In the genomic region with DNA sequence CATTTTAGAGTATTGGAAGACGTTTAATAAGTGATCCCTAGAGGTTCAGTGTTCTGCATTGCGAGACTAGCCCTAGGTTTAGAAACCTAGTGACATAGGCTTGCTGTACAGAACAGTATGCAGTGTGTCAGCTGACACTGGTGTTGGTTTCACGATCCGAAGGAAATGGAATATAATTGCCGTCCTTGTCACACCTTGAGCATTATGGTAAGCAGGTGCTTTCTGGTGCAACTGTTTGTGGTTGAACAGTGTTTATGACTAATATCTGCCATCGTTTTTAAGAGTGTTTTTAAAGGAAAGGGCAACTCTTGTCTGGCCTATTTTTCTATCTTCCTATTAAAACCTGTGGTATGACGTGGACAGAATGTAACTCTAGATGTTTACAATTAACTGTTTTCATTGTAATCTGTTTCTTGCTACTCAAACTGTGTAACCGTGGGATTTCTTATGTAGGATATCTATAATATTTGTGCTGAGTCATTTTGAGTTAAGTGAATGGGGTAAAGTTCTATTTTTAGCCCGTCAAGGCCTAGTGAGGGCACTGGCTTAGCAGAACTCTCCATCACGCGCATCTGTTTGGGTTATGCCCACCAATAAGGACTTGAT, we compare ENCODE assay signal across 8 cellular contexts. TPM values are rescaled to one million over a fixed set of nuclear protein-coding genes. Genes with fewer than 3 reads are reported as not detected.
A peak's percentile ranks its signal among the peaks of the same experiment; 100 is the strongest.
DNase-seq lines count a peak whose midpoint lies in the region; ATAC-seq, FAIRE-seq and TF ChIP-seq lines count a peak whose summit lies in the region.

No MANE protein-coding gene starts in this region.

- TF ChIP-seq CTCF in GM20000 (IDR thresholded peaks at IDR 0.05; ENCODE audit: extremely low read depth, missing control alignments) (no peak), WTC11 (IDR thresholded peaks at IDR 0.05) (no peak), thoracic aorta (IDR thresholded peaks at IDR 0.05) (no peak), omental fat pad (IDR thresholded peaks at IDR 0.05) (no peak), kidney (IDR thresholded peaks at IDR 0.05; ENCODE audit: borderline replicate concordance, extremely low read depth, insufficient read depth) (no peak)

- no peaks in the 10 kb centered on the region for H3K27me3 Mint-ChIP-seq in WTC11 (ENCODE audit: low read depth)

- H3K4me3 Mint-ChIP-seq in WTC11, result no peak overlapping the region

- peak; percentile 20 for DNase-seq in GM12892 (ENCODE audit: insufficient read length)
- DNase-seq in GM20000 (ENCODE audit: low spot score), result peak; percentile 71
- DNase-seq in WTC11 (ENCODE audit: low spot score), result no peak
- peak; percentile 15 for DNase-seq in germinal center (ENCODE audit: low spot score)
- no peak for DNase-seq in thoracic aorta (ENCODE audit: low spot score)
- no peak for DNase-seq in omental fat pad (ENCODE audit: low spot score)
- no peak for DNase-seq in kidney

- TF ChIP-seq POLR2A in GM12892 (IDR thresholded peaks at IDR 0.05; ENCODE audit: low read depth, low read length), result 0 out of 2 replicates have a peak, but pooled peaks have one; percentile 20

- peak; percentile 96 for ATAC-seq in HG03520 (IDR thresholded peaks at IDR 0.05; ENCODE audit: unreplicated experiment)
- ATAC-seq in WTC11, result no peak
- ATAC-seq in thoracic aorta (ENCODE audit: insufficient number of reproducible peaks, low FRiP score, low read depth), result peak; percentile 59
- ATAC-seq in omental fat pad (ENCODE audit: low FRiP score), result no peak

- H3K9ac ChIP-seq in kidney (ENCODE audit: low read length in 2 of 2), result no peak overlapping the region

- H3K9me3 Mint-ChIP-seq in WTC11, result peaks cover 17% of the 10 kb centered on the region

- peak overlapping the region; percentile 14; the same call in 1 of the 2 replicates for H3K27ac Mint-ChIP-seq in WTC11

- peak overlapping the region; percentile 31 to 44 for H3K27ac ChIP-seq in thoracic aorta
- H3K27ac ChIP-seq in kidney (ENCODE audit: low read depth in 2 of 2, low read length in 2 of 2), result peak overlapping the region in 1 of 2 donors; percentile 18

- H3K4me1 Mint-ChIP-seq in WTC11, result peaks cover 12% of the 10 kb centered on the region

- H3K36me3 ChIP-seq in thoracic aorta (peaks cover 10% of the 10 kb centered on the region), kidney (ENCODE audit: control insufficient read depth in 1 of 2, insufficient read depth in 2 of 2, low read length in 2 of 2) (peaks cover 8 to 19% of the 10 kb centered on the region in 2 donors)

- POLR2A ChIA-PET in WTC11 (lab: Charles Lee), result no interaction called here

- no peak overlapping the region for H3K4me3 ChIP-seq in thoracic aorta
- H3K4me3 ChIP-seq in kidney (ENCODE audit: low read length in 2 of 2), result no peak overlapping the region

- intact Hi-C loops in kidney (cut with DNase I), result no loop called here

- H3K9me3 ChIP-seq in thoracic aorta (peaks cover 10% of the 10 kb centered on the region), kidney (ENCODE audit: control insufficient read depth in 1 of 2, low read length in 2 of 2) (peaks cover 0 to 8% of the 10 kb centered on the region in 2 donors)

- CTCF ChIA-PET in WTC11 (lab: Charles Lee), result interaction anchor here (0.9 to 1.0 kb wide), 2 partner anchors 9 to 18 kb away, joined by 4 to 5 read pairs; no protein-coding TSS in a partner anchor

- H3K36me3 Mint-ChIP-seq in WTC11, result peaks cover 29% of the 10 kb centered on the region

- FAIRE-seq in GM12892 (lab: Jason Lieb, UNC), result peak; percentile 91
- no peak for FAIRE-seq in kidney (lab: Jason Lieb, UNC)

- H3K4me1 ChIP-seq in thoracic aorta (ENCODE audit: control insufficient read depth in 1 of 2, low read depth in 2 of 2) (peaks cover 6 to 23% of the 10 kb centered on the region in 2 donors), kidney (ENCODE audit: control insufficient read depth in 1 of 2, insufficient read depth in 1 of 2, low read depth in 1 of 2, low read length in 2 of 2) (peaks cover 0 to 6% of the 10 kb centered on the region in 2 donors)

- H3K27me3 ChIP-seq in thoracic aorta (replicated peaks; ENCODE audit: insufficient read depth), result no peaks in the 10 kb centered on the region

TF ChIP-seq in WTC11, 78 proteins besides CTCF, POLR2A, EP300 and RAD21:
- TF ChIP-seq MYBL2 (CRISPR knock-in tag; IDR thresholded peaks at IDR 0.05) (no peak), SP1 (CRISPR knock-in tag; conservative IDR thresholded peaks at IDR 0.05) (no peak), RELA (CRISPR knock-in tag; IDR thresholded peaks at IDR 0.05; ENCODE audit: borderline replicate concordance) (no peak), FOXK1 (CRISPR knock-in tag; IDR thresholded peaks at IDR 0.05) (no peak), KAT7 (CRISPR knock-in tag; IDR thresholded peaks at IDR 0.05; ENCODE audit: borderline replicate concordance) (no peak), ZNF219 (CRISPR knock-in tag; IDR thresholded peaks at IDR 0.05; ENCODE audit: borderline replicate concordance) (no peak), TP53 (CRISPR knock-in tag; IDR thresholded peaks at IDR 0.05) (no peak), ZBTB21 (CRISPR knock-in tag; IDR thresholded peaks at IDR 0.05; ENCODE audit: borderline replicate concordance) (no peak), GABPB1 (CRISPR knock-in tag; IDR thresholded peaks at IDR 0.05) (no peak), ZNF121 (CRISPR knock-in tag; IDR thresholded peaks at IDR 0.05) (no peak), JAZF1 (CRISPR knock-in tag; IDR thresholded peaks at IDR 0.05) (no peak)
- TF ChIP-seq, protein P1, sequence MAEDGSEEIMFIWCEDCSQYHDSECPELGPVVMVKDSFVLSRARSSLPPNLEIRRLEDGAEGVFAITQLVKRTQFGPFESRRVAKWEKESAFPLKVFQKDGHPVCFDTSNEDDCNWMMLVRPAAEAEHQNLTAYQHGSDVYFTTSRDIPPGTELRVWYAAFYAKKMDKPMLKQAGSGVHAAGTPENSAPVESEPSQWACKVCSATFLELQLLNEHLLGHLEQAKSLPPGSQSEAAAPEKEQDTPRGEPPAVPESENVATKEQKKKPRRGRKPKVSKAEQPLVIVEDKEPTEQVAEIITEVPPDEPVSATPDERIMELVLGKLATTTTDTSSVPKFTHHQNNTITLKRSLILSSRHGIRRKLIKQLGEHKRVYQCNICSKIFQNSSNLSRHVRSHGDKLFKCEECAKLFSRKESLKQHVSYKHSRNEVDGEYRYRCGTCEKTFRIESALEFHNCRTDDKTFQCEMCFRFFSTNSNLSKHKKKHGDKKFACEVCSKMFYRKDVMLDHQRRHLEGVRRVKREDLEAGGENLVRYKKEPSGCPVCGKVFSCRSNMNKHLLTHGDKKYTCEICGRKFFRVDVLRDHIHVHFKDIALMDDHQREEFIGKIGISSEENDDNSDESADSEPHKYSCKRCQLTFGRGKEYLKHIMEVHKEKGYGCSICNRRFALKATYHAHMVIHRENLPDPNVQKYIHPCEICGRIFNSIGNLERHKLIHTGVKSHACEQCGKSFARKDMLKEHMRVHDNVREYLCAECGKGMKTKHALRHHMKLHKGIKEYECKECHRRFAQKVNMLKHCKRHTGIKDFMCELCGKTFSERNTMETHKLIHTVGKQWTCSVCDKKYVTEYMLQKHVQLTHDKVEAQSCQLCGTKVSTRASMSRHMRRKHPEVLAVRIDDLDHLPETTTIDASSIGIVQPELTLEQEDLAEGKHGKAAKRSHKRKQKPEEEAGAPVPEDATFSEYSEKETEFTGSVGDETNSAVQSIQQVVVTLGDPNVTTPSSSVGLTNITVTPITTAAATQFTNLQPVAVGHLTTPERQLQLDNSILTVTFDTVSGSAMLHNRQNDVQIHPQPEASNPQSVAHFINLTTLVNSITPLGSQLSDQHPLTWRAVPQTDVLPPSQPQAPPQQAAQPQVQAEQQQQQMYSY (CRISPR knock-in tag; IDR thresholded peaks at IDR 0.05), result no peak
- TF ChIP-seq, protein P2, sequence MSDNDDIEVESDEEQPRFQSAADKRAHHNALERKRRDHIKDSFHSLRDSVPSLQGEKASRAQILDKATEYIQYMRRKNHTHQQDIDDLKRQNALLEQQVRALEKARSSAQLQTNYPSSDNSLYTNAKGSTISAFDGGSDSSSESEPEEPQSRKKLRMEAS (CRISPR knock-in tag; IDR thresholded peaks at IDR 0.05), result no peak
- TF ChIP-seq, protein P3, sequence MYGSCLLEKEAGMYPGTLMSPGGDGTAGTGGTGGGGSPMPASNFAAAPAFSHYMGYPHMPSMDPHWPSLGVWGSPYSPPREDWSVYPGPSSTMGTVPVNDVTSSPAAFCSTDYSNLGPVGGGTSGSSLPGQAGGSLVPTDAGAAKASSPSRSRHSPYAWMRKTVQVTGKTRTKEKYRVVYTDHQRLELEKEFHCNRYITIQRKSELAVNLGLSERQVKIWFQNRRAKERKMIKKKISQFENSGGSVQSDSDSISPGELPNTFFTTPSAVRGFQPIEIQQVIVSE (CRISPR knock-in tag; IDR thresholded peaks at IDR 0.05; ENCODE audit: borderline replicate concordance), result no peak
- TF ChIP-seq, protein P4, sequence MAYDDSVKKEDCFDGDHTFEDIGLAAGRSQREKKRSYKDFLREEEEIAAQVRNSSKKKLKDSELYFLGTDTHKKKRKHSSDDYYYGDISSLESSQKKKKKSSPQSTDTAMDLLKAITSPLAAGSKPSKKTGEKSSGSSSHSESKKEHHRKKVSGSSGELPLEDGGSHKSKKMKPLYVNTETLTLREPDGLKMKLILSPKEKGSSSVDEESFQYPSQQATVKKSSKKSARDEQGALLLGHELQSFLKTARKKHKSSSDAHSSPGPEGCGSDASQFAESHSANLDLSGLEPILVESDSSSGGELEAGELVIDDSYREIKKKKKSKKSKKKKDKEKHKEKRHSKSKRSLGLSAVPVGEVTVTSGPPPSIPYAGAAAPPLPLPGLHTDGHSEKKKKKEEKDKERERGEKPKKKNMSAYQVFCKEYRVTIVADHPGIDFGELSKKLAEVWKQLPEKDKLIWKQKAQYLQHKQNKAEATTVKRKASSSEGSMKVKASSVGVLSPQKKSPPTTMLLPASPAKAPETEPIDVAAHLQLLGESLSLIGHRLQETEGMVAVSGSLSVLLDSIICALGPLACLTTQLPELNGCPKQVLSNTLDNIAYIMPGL (CRISPR knock-in tag; IDR thresholded peaks at IDR 0.05), result no peak

RNA-seq across cellular contexts. Expression of a gene that starts 53.8 kb away (rescaled TPM):
- polyA plus RNA-seq in GM12892 (2012; ENCODE audit: missing spikeins), result 18.1 TPM
- total RNA-seq in WTC11 (2021) (42.4 to 45.1 TPM (median 43.4 TPM) in 3 replicates), thoracic aorta (10 to 100 TPM; 46.7 to 49.9 TPM), omental fat pad (10 to 100 TPM; 38.0 to 58.2 (median 56.8) TPM), kidney (77.7 TPM)
- polyA plus RNA-seq in kidney (ENCODE audit: insufficient read depth, low read depth, low replicate concordance), result 44.9 TPM

Comparison
In these comparisons a context has a peak if more than half of its experiments do, and no peak if none do; other contexts are left out.
1. DNase-seq: peak in GM12892 (single experiment), GM20000 (single experiment) and germinal center (single experiment); none in WTC11 (single experiment), thoracic aorta (single experiment), omental fat pad (single experiment) and kidney (single experiment).
2. ATAC-seq: peak in HG03520 (single experiment) and thoracic aorta (single experiment); none in WTC11 (single experiment) and omental fat pad (single experiment).